ENCODE assay signal across 1 cellular context in genomic region chr6:149545754-149546471, GRCh38.
A peak's percentile ranks its signal among the peaks of the same experiment; 100 is the strongest.
TF ChIP-seq lines count a peak whose summit lies in the region.

TSS of gene PPIL4 (minus strand) at chr6:149546043. CDS start at chr6:149546005, 38 bp downstream.

TF ChIP-seq in K562, 482 proteins besides CTCF, POLR2A, EP300 and RAD21 (continued from another document):
- TF ChIP-seq ZMIZ1 (IDR thresholded peaks at IDR 0.05; ENCODE audit: low read depth in 2 of 2, low read length in 2 of 2): no peak
- no peak for TF ChIP-seq ZNF253 (CRISPR knock-in tag; conservative IDR thresholded peaks at IDR 0.05)
- no peak for TF ChIP-seq HMG20A (CRISPR knock-in tag; conservative IDR thresholded peaks at IDR 0.05)
- peak; percentile 62; the same call in 1 of the 2 replicates for TF ChIP-seq REST (CRISPR knock-in tag; IDR thresholded peaks at IDR 0.05; ENCODE audit: low read depth)
- no peak for TF ChIP-seq CHD7 (IDR thresholded peaks at IDR 0.05; ENCODE audit: low read depth, low read length)
- no peak for TF ChIP-seq KLF16 (IDR thresholded peaks at IDR 0.05)
- no peak for TF ChIP-seq NFXL1 (CRISPR knock-in tag; IDR thresholded peaks at IDR 0.05)
- peak; percentile 65 for TF ChIP-seq NR2C1 (IDR thresholded peaks at IDR 0.05)
- peak; percentile 82 for TF ChIP-seq NR2C1 (tag; IDR thresholded peaks at IDR 0.05)
- no peak for TF ChIP-seq ZNF717 (CRISPR knock-in tag; IDR thresholded peaks at IDR 0.05)
- peak; percentile 55; the same call in 1 of the 2 replicates for TF ChIP-seq MYNN (IDR thresholded peaks at IDR 0.05)
- TF ChIP-seq MYNN (CRISPR knock-in tag; IDR thresholded peaks at IDR 0.05): no peak
- no peak for TF ChIP-seq TSC22D4 (tag; IDR thresholded peaks at IDR 0.05)
- peak; percentile 99 for TF ChIP-seq KHSRP (IDR thresholded peaks at IDR 0.05)
- TF ChIP-seq EWSR1 (IDR thresholded peaks at IDR 0.05; ENCODE audit: borderline replicate concordance, low read depth, partially characterized antibody): no peak
- no peak for TF ChIP-seq SNRNP70 (optimal IDR thresholded peaks at IDR 0.05; ENCODE audit: low read depth, low read length)
- no peak for TF ChIP-seq HNRNPH1 (optimal IDR thresholded peaks at IDR 0.05; ENCODE audit: low read depth, low read length)
- no peak; the same call in 1 of the 2 replicates for TF ChIP-seq ELF4 (CRISPR knock-in tag; IDR thresholded peaks at IDR 0.05)
- peak; percentile 30; the same call in 1 of the 2 replicates for TF ChIP-seq ZNF174 (CRISPR knock-in tag; IDR thresholded peaks at IDR 0.05)
- no peak for TF ChIP-seq ZEB2 (IDR thresholded peaks at IDR 0.05)
- TF ChIP-seq TEAD2 (tag; IDR thresholded peaks at IDR 0.05): no peak
- peak; percentile 49 for TF ChIP-seq BCOR (IDR thresholded peaks at IDR 0.05)
- TF ChIP-seq RNF219 (CRISPR knock-in tag; IDR thresholded peaks at IDR 0.05): no peak
- no peak for TF ChIP-seq HSF4 (CRISPR knock-in tag; IDR thresholded peaks at IDR 0.05; ENCODE audit: borderline replicate concordance)
- no peak for TF ChIP-seq IFI16 (CRISPR knock-in tag; IDR thresholded peaks at IDR 0.05)
- TF ChIP-seq NFIX (CRISPR knock-in tag; IDR thresholded peaks at IDR 0.05; ENCODE audit: low read depth): no peak
- TF ChIP-seq ZNF12 (CRISPR knock-in tag; IDR thresholded peaks at IDR 0.05): no peak
- TF ChIP-seq SAFB (IDR thresholded peaks at IDR 0.05; ENCODE audit: borderline replicate concordance, low read depth, low read length): no peak
- TF ChIP-seq HDAC3 (IDR thresholded peaks at IDR 0.05; ENCODE audit: borderline replicate concordance, partially characterized antibody): peak; percentile 68
- no peak for TF ChIP-seq JUNB (CRISPR knock-in tag; conservative IDR thresholded peaks at IDR 0.05)
- no peak for TF ChIP-seq CBFA2T2 (conservative IDR thresholded peaks at IDR 0.05)
- no peak for TF ChIP-seq ZFP1 (CRISPR knock-in tag; IDR thresholded peaks at IDR 0.05)
- 0 out of 4 replicates have a peak, but pooled peaks of 1 of the 2 experiments have one; percentile 72 for TF ChIP-seq BCLAF1 (IDR thresholded peaks at IDR 0.05; ENCODE audit: borderline replicate concordance in 1 of 2, control insufficient read depth in 1 of 2, low read depth in 2 of 2, low read length in 1 of 2)
- no peak for TF ChIP-seq ZNF124 (CRISPR knock-in tag; IDR thresholded peaks at IDR 0.05)
- peak; percentile 98 for TF ChIP-seq EP400 (IDR thresholded peaks at IDR 0.05)
- no peak for TF ChIP-seq CBFB (CRISPR knock-in tag; IDR thresholded peaks at IDR 0.05)
- peak; percentile 45; the same call in 1 of the 2 replicates for TF ChIP-seq ESRRA (IDR thresholded peaks at IDR 0.05; ENCODE audit: borderline replicate concordance, low read depth)
- TF ChIP-seq ZNF780A (CRISPR knock-in tag; IDR thresholded peaks at IDR 0.05): no peak
- peak; percentile 99 for TF ChIP-seq CXXC5 (CRISPR knock-in tag; IDR thresholded peaks at IDR 0.05)
- no peak for TF ChIP-seq SAFB2 (IDR thresholded peaks at IDR 0.05; ENCODE audit: borderline replicate concordance, low read depth, low read length, severe bottlenecking)
- TF ChIP-seq TAF9B (IDR thresholded peaks at IDR 0.05; ENCODE audit: partially characterized antibody): peak; percentile 81
- no peak for TF ChIP-seq ZNF75A (CRISPR knock-in tag; IDR thresholded peaks at IDR 0.05)
TF ChIP-seq in K562: peak in this region for 194.
